In genomic region chr9:127121628-127122175, GRCh38 we compare ENCODE assay signal across 9 cellular contexts. TPM values are rescaled to one million over a fixed set of nuclear protein-coding genes. Genes with fewer than 3 reads are reported as not detected.
DNase-seq lines count a peak whose midpoint lies in the region; ATAC-seq, FAIRE-seq and TF ChIP-seq lines count a peak whose summit lies in the region.
"Had no signal": no experiment of that assay in that cellular context is flagged by ENCODE, and none has a peak within 500 bp of the region (broad histone marks: within the 10 kb centered on the region; RNA-seq: fewer than 3 reads in every experiment).

No MANE protein-coding gene starts in this region.

- H3K27me3 Mint-ChIP-seq in effector memory CD8-positive, alpha-beta T cell, result peaks cover 0 to 45% of the 10 kb centered on the region in 2 donors

- intact Hi-C loops in Right ventricle myocardium inferior (cut with DNase I), result loop anchor here (5.0 kb wide), 3 partner anchors 64 to 154 kb away; no protein-coding TSS in a partner anchor

- H4K20me1 ChIP-seq in osteoblast (ENCODE audit: insufficient read depth, low read length), result peaks cover 22% of the 10 kb centered on the region

- peaks cover 6 to 11% of the 10 kb centered on the region in 2 donors for H3K4me1 Mint-ChIP-seq in effector memory CD8-positive, alpha-beta T cell (ENCODE audit: low read depth in 2 of 2)

- H3K4me3 ChIP-seq in BE2C (ENCODE audit: low read depth, low read length), result peak overlapping the region; percentile 72
- H3K4me3 ChIP-seq in SJSA1, result peak overlapping the region; percentile 39
- peak overlapping the region; percentile 70 for H3K4me3 ChIP-seq in osteoblast (ENCODE audit: insufficient read depth, low read length)

- H3K4me2 ChIP-seq in osteoblast (ENCODE audit: insufficient read depth, low read length), result peak overlapping the region; percentile 91

- ATAC-seq in Right ventricle myocardium inferior (peak; percentile 5), GM18867 (IDR thresholded peaks at IDR 0.05; ENCODE audit: unreplicated experiment) (no peak)
- no peak for ATAC-seq in effector memory CD8-positive, alpha-beta T cell (replicated peaks)

- FAIRE-seq in GM19239 (lab: Jason Lieb, UNC), result no peak
- FAIRE-seq: pancreas had no signal

- H3K4me1 ChIP-seq in BE2C (peaks cover 7% of the 10 kb centered on the region), SJSA1 (replicated peaks) (peaks cover 32% of the 10 kb centered on the region), osteoblast (ENCODE audit: insufficient read depth, low read length) (peaks cover 26% of the 10 kb centered on the region)

- H3K27ac ChIP-seq in SJSA1 (no peak overlapping the region), osteoblast (ENCODE audit: low read depth, low read length) (peak overlapping the region; percentile 87)

- no peaks in the 10 kb centered on the region for H3K79me2 ChIP-seq in osteoblast (ENCODE audit: insufficient read depth, low read length)

- no peak overlapping the region for H3K4me3 Mint-ChIP-seq in effector memory CD8-positive, alpha-beta T cell

- H3K36me3 Mint-ChIP-seq in effector memory CD8-positive, alpha-beta T cell (ENCODE audit: insufficient read depth), result peaks cover 4% of the 10 kb centered on the region

- TF ChIP-seq CTCF in BE2C (IDR thresholded peaks at IDR 0.05; ENCODE audit: low read depth, low read length) (no peak), osteoblast (IDR thresholded peaks at IDR 0.05; ENCODE audit: extremely low read depth, low read depth, low read length) (no peak)

- H3K27me3 ChIP-seq in BE2C, result no peaks in the 10 kb centered on the region
- no peaks in the 10 kb centered on the region for H3K27me3 ChIP-seq in SJSA1 (replicated peaks)
- H3K27me3 ChIP-seq in osteoblast (ENCODE audit: insufficient read depth, low read length), result no peaks in the 10 kb centered on the region
- H3K27me3 ChIP-seq: pancreas had no signal

- peak overlapping the region; percentile 89 for H2AFZ ChIP-seq in osteoblast (ENCODE audit: low read length)

- DNase-seq in BE2C (peak; percentile 34), SJSA1 (ENCODE audit: low read depth in 1 of 2, low spot score in 2 of 2) (peak in 1 of 2 experiments; percentile 21), Right ventricle myocardium inferior (ENCODE audit: missing footprints) (no peak), osteoblast (ENCODE audit: insufficient read length, low spot score, missing footprints) (peak; percentile 89), CD1c-positive myeloid dendritic cell (ENCODE audit: extremely low spot score) (no peak), GM19239 (ENCODE audit: insufficient read length, low spot score) (no peak)
- no peak for DNase-seq in effector memory CD8-positive, alpha-beta T cell

- H3K27ac Mint-ChIP-seq in effector memory CD8-positive, alpha-beta T cell, result no peak overlapping the region

- H3K36me3 ChIP-seq in BE2C (no peaks in the 10 kb centered on the region), SJSA1 (no peaks in the 10 kb centered on the region), osteoblast (ENCODE audit: insufficient read depth, low read length) (no peaks in the 10 kb centered on the region)
- H3K36me3 ChIP-seq: pancreas had no signal

- H3K9me3 ChIP-seq in BE2C (no peaks in the 10 kb centered on the region), SJSA1 (replicated peaks) (no peaks in the 10 kb centered on the region), osteoblast (ENCODE audit: low read depth, low read length) (no peaks in the 10 kb centered on the region)
- H3K9me3 ChIP-seq: pancreas had no signal

- no peaks in the 10 kb centered on the region for H3K9me3 Mint-ChIP-seq in effector memory CD8-positive, alpha-beta T cell

RNA-seq across cellular contexts. Expression of gene ANGPTL2, which starts 0.7 kb away (rescaled TPM):
- polyA plus RNA-seq in BE2C (2012; ENCODE audit: insufficient read depth, insufficient read length, low read depth), result 6.8 TPM
- 3.3 and 3.8 TPM in 2 replicates for total RNA-seq in SJSA1 (2014; rRNA removed; shearing (Covaris generic))
- 37.1 TPM for total RNA-seq in Right ventricle myocardium inferior
- total RNA-seq in osteoblast, result 39.8 and 72.5 TPM in 2 replicates

Comparison
In these comparisons a context has a peak if more than half of its experiments do, and no peak if none do; other contexts are left out.
1. DNase-seq: peak in BE2C (single experiment) and osteoblast (single experiment); none in Right ventricle myocardium inferior (single experiment), CD1c-positive myeloid dendritic cell (single experiment), GM19239 (single experiment) and effector memory CD8-positive, alpha-beta T cell (0 of 3).
2. Peak in every context shown above with its lines, with median percentiles within 50 percentile points of each other: H3K4me3 ChIP-seq.